Comparison of ENCODE assay signal across 8 cellular contexts in genomic region chr11:67238894-67239794, GRCh38. TPM values are rescaled to one million over a fixed set of nuclear protein-coding genes. Genes with fewer than 3 reads are reported as not detected.
DNase-seq lines count a peak whose midpoint lies in the region; ATAC-seq and TF ChIP-seq lines count a peak whose summit lies in the region.

No MANE protein-coding gene starts in this region.

- H3K9me3 ChIP-seq in Panc1 (ENCODE audit: control insufficient read depth, insufficient read depth, low read depth, low read length) = no peaks in the 10 kb centered on the region
- no peaks in the 10 kb centered on the region for H3K9me3 ChIP-seq in osteoblast (ENCODE audit: low read depth, low read length)

- POLR2A ChIA-PET in Panc1 (lab: Charles Lee) = interaction anchor here (0.6 to 0.7 kb wide), 3 partner anchors 67 to 208 kb away, joined by 3 to 5 read pairs (median 4); no protein-coding TSS in a partner anchor

- peaks cover 37% of the 10 kb centered on the region for H4K20me1 ChIP-seq in osteoblast (ENCODE audit: insufficient read depth, low read length)

- DNase-seq in Panc1 (ENCODE audit: low read depth, low spot score) (no peak), epithelial cell of esophagus (ENCODE audit: low read depth) (peak; percentile 63), osteoblast (ENCODE audit: insufficient read length, low spot score, missing footprints) (no peak), GF-D8 (lab: John Stamatoyannopoulos, UW) (no peak), H4 (ENCODE audit: low spot score) (no peak)
- no peak for DNase-seq in activated CD4-positive, alpha-beta T cell treated with anti-CD3 and anti-CD28 coated beads, Interleukin-2, amount 50 U/mL, for 48 hours

- peaks cover 5% of the 10 kb centered on the region for H3K36me3 ChIP-seq in Panc1 (ENCODE audit: control insufficient read depth, insufficient read depth, low read length)
- H3K36me3 ChIP-seq in osteoblast (ENCODE audit: insufficient read depth, low read length) = peaks cover 16% of the 10 kb centered on the region

- peaks cover 55% of the 10 kb centered on the region for H3K79me2 ChIP-seq in osteoblast (ENCODE audit: insufficient read depth, low read length)

- H3K27me3 ChIP-seq in Panc1 (ENCODE audit: control insufficient read depth, insufficient read depth, low read length) = no peaks in the 10 kb centered on the region
- no peaks in the 10 kb centered on the region for H3K27me3 ChIP-seq in osteoblast (ENCODE audit: insufficient read depth, low read length)

- H3K4me3 ChIP-seq in Panc1 (ENCODE audit: low read depth in 2 of 2, low read length in 2 of 2) (peak overlapping the region; percentile 76 to 98), epithelial cell of esophagus (ENCODE audit: low read length) (peak overlapping the region; percentile 19), osteoblast (ENCODE audit: insufficient read depth, low read length) (peak overlapping the region; percentile 89)

- BruUV-seq in Panc1 (replicated peaks; lab: Mats Ljungman, UMichigan) = no TSS peak

- no peak overlapping the region for H2AFZ ChIP-seq in osteoblast (ENCODE audit: low read length)

- ATAC-seq in GM18517 (IDR thresholded peaks at IDR 0.05; ENCODE audit: unreplicated experiment) = peak; percentile 18
- ATAC-seq in Panc1 = peak; percentile 46
- ATAC-seq in activated CD4-positive, CD25-positive, alpha-beta regulatory T cell treated with anti-CD3 and anti-CD28 coated beads, Interleukin-2, amount 50 U/mL, for 24 hours = no peak

- H3K4me2 ChIP-seq in osteoblast (ENCODE audit: insufficient read depth, low read length) = peak overlapping the region; percentile 87

- no peak for TF ChIP-seq CTCF in Panc1 (IDR thresholded peaks at IDR 0.05)
- TF ChIP-seq CTCF in epithelial cell of esophagus (IDR thresholded peaks at IDR 0.05; ENCODE audit: insufficient read depth, low read depth, low read length, missing control alignments) = no peak
- no peak for TF ChIP-seq CTCF in osteoblast (IDR thresholded peaks at IDR 0.05; ENCODE audit: extremely low read depth, low read depth, low read length)

- in situ Hi-C loops in Panc1 (cut with HindIII; ENCODE audit: low pct_unique_long_range_greater_than_20kb, low sequenced_read_pairs) = loop anchor here (10.0 kb wide), 1 partner anchor 74 kb away; no protein-coding TSS in a partner anchor

- intact Hi-C loops in Panc1 (cut with micrococcal nuclease; ENCODE audit: unreplicated experiment) = no loop called here

- CTCF ChIA-PET in Panc1 (lab: Charles Lee) = interaction anchor here (0.6 to 1.0 kb wide), 5 partner anchors 15 to 184 kb away, joined by 3 to 5 read pairs (median 3); no protein-coding TSS in a partner anchor

- H3K27ac ChIP-seq in Panc1 (ENCODE audit: low read length) = peak overlapping the region; percentile 67
- H3K27ac ChIP-seq in osteoblast (ENCODE audit: low read depth, low read length) = peak overlapping the region; percentile 74

- peaks cover 33% of the 10 kb centered on the region for H3K4me1 ChIP-seq in Panc1 (ENCODE audit: control insufficient read depth, insufficient read depth, low read length)
- peaks cover 31% of the 10 kb centered on the region for H3K4me1 ChIP-seq in osteoblast (ENCODE audit: insufficient read depth, low read length)

RNA-seq across cellular contexts. Expression of gene GRK2, which starts 27.1 kb away (rescaled TPM):
- total RNA-seq in Panc1 (2021; ENCODE audit: unreplicated experiment) (103 TPM), osteoblast (21.4 and 23.6 TPM in 2 replicates)
- 192 TPM for polyA plus RNA-seq in Panc1 (2012; ENCODE audit: insufficient read length)
- total RNA-seq in H4 (2014; rRNA removed; shearing (Covaris generic)) = 15.2 and 16.3 TPM in 2 replicates

RNA-seq across cellular contexts. Expression of gene ANKRD13D, which starts 50.0 kb away (rescaled TPM):
- total RNA-seq in Panc1 (2021; ENCODE audit: unreplicated experiment) (76.5 TPM), osteoblast (33.0 and 34.4 TPM in 2 replicates)
- 55.6 TPM for polyA plus RNA-seq in Panc1 (2012; ENCODE audit: insufficient read length)
- total RNA-seq in H4 (2014; rRNA removed; shearing (Covaris generic)) = 5.6 and 6.1 TPM in 2 replicates

Comparison
In these comparisons a context has a peak if more than half of its experiments do, and no peak if none do; other contexts are left out.
1. ATAC-seq: peak in GM18517 (single experiment) and Panc1 (single experiment); none in activated CD4-positive, CD25-positive, alpha-beta regulatory T cell treated with anti-CD3 and anti-CD28 coated beads, Interleukin-2, amount 50 U/mL, for 24 hours (0 of 2).
2. H3K4me3 ChIP-seq: peak in every context shown above with its lines; median percentile 89 in osteoblast; 87 in Panc1; 19 in epithelial cell of esophagus.